9 cellular contexts compared by ENCODE assay signal in genomic region chr10:132257271-132257670, GRCh38. TPM values are rescaled to one million over a fixed set of nuclear protein-coding genes. Genes with fewer than 3 reads are reported as not detected.
A peak's percentile ranks its signal among the peaks of the same experiment; 100 is the strongest.
DNase-seq lines count a peak whose midpoint lies in the region; TF ChIP-seq lines count a peak whose summit lies in the region.
"Had no signal": no experiment of that assay in that cellular context is flagged by ENCODE, and none has a peak within 500 bp of the region (broad histone marks: within the 10 kb centered on the region; RNA-seq: fewer than 3 reads in every experiment).

No MANE protein-coding gene starts in this region.

- no peak overlapping the region for H2BK15ac ChIP-seq in neuronal stem cell (ENCODE audit: low read length)

- H3K4ac ChIP-seq in neuronal stem cell (ENCODE audit: low read length): no peak overlapping the region

- H3K27ac Mint-ChIP-seq in activated T-cell treated with anti-CD3 and anti-CD28 coated beads, Interleukin-2, amount 50 U/mL, for 24 hours: no peak overlapping the region

- H3K4me3 ChIP-seq in neuronal stem cell (ENCODE audit: low read length in 2 of 2) (no peak overlapping the region), tibial artery (no peak overlapping the region)
- H3K4me3 ChIP-seq: right lobe of liver had no signal

- H3K27ac ChIP-seq in neuronal stem cell (replicated peaks; ENCODE audit: low read length) (no peak overlapping the region), tibial artery (no peak overlapping the region)
- H3K27ac ChIP-seq: right lobe of liver had no signal

- H2AK5ac ChIP-seq in neuronal stem cell (ENCODE audit: low read depth, low read length): no peak overlapping the region

- no peaks in the 10 kb centered on the region for H3K9me3 ChIP-seq in neuronal stem cell (replicated peaks in 1 of 2; ENCODE audit: control insufficient read depth in 2 of 2, insufficient read depth in 1 of 2, low read depth in 1 of 2, low read length in 2 of 2)
- H3K9me3 ChIP-seq in tibial artery: no peaks in the 10 kb centered on the region
- H3K9me3 ChIP-seq: right lobe of liver had no signal

- no peak for TF ChIP-seq CTCF in tibial artery (IDR thresholded peaks at IDR 0.05)

- H3K4me1 Mint-ChIP-seq in activated T-cell treated with anti-CD3 and anti-CD28 coated beads, Interleukin-2, amount 50 U/mL, for 24 hours (ENCODE audit: low read depth): no peaks in the 10 kb centered on the region

- DNase-seq in AG08396 (ENCODE audit: low spot score) (peak; percentile 91), HPDE6-E6E7 (ENCODE audit: extremely low spot score) (peak; percentile 27), neuronal stem cell (ENCODE audit: low spot score) (no peak), tibial artery (no peak), NCI-H2029 treated with DMSO at 0.1 percent for 48 hours (lab: John Stamatoyannopoulos, UW) (no peak), cerebellum (ENCODE audit: low spot score) (no peak), NCI-H1417 treated with DMSO at 0.1 percent for 48 hours (lab: John Stamatoyannopoulos, UW) (no peak)
- DNase-seq in activated T-cell treated with anti-CD3 and anti-CD28 coated beads, Interleukin-2, amount 50 U/mL, for 24 hours: peak; percentile 56
- DNase-seq: right lobe of liver had no signal

- no peak overlapping the region for H2BK5ac ChIP-seq in neuronal stem cell (ENCODE audit: low read length)

- no peak overlapping the region for H3K14ac ChIP-seq in neuronal stem cell (ENCODE audit: low read length)

- H3K4me2 ChIP-seq in neuronal stem cell (ENCODE audit: insufficient read depth, low read length, poor library complexity, severe bottlenecking): no peak overlapping the region

- no peaks in the 10 kb centered on the region for H3K36me3 ChIP-seq in neuronal stem cell (replicated peaks in 1 of 2; ENCODE audit: control insufficient read depth in 2 of 2, insufficient read depth in 2 of 2, low read length in 2 of 2)
- H3K36me3 ChIP-seq in tibial artery: no peaks in the 10 kb centered on the region
- H3K36me3 ChIP-seq: right lobe of liver had no signal

- H3K9me3 Mint-ChIP-seq in activated T-cell treated with anti-CD3 and anti-CD28 coated beads, Interleukin-2, amount 50 U/mL, for 24 hours: no peaks in the 10 kb centered on the region

- intact Hi-C loops in tibial artery (cut with DNase I; ENCODE audit: low total_unique reads): no loop called here

- no peak overlapping the region for H3K4me3 Mint-ChIP-seq in activated T-cell treated with anti-CD3 and anti-CD28 coated beads, Interleukin-2, amount 50 U/mL, for 24 hours

- no peak overlapping the region for H3K9ac ChIP-seq in neuronal stem cell (ENCODE audit: low read depth, low read length, poor library complexity)

- no peak overlapping the region for H4K8ac ChIP-seq in neuronal stem cell (ENCODE audit: low read depth, low read length)

- no peaks in the 10 kb centered on the region for H3K36me3 Mint-ChIP-seq in activated T-cell treated with anti-CD3 and anti-CD28 coated beads, Interleukin-2, amount 50 U/mL, for 24 hours (ENCODE audit: low read depth)

- WGBS in neuronal stem cell (ENCODE audit: extremely low coverage in 2 of 2, insufficient read length in 2 of 2, insufficient replicate concordance in 1 of 2), 2 donors: no CpG with 5 or more reads among the region's 8 CpGs

- H2BK120ac ChIP-seq in neuronal stem cell (ENCODE audit: low read depth, low read length): no peak overlapping the region

- H3K27me3 ChIP-seq in neuronal stem cell (ENCODE audit: control insufficient read depth in 3 of 3, insufficient read depth in 3 of 3, low read depth in 1 of 3, low read length in 3 of 3): peaks cover 0 to 7% (median 0%) of the 10 kb centered on the region in 3 experiments
- H3K27me3 ChIP-seq in tibial artery: peaks cover 0 to 33% of the 10 kb centered on the region in 2 donors
- H3K27me3 ChIP-seq: right lobe of liver had no signal

- no peaks in the 10 kb centered on the region for H3K27me3 Mint-ChIP-seq in activated T-cell treated with anti-CD3 and anti-CD28 coated beads, Interleukin-2, amount 50 U/mL, for 24 hours

- no peaks in the 10 kb centered on the region for H3K79me1 ChIP-seq in neuronal stem cell (ENCODE audit: low read depth, low read length)

- H3K4me1 ChIP-seq in neuronal stem cell (ENCODE audit: control insufficient read depth in 2 of 2, insufficient read depth in 1 of 2, low read depth in 1 of 2, low read length in 2 of 2): peaks cover 4 to 7% of the 10 kb centered on the region in 2 donors
- no peaks in the 10 kb centered on the region for H3K4me1 ChIP-seq in tibial artery
- H3K4me1 ChIP-seq: right lobe of liver had no signal

- H4K91ac ChIP-seq in neuronal stem cell (ENCODE audit: low read depth, low read length, poor library complexity): no peak overlapping the region

- no peak overlapping the region for H2BK12ac ChIP-seq in neuronal stem cell (ENCODE audit: low read length)

- H3K18ac ChIP-seq in neuronal stem cell (ENCODE audit: low read length): peak overlapping the region; percentile 59

- H3K23ac ChIP-seq in neuronal stem cell (ENCODE audit: low read depth, low read length, poor library complexity): peak overlapping the region; percentile 31

- no peak overlapping the region for H2AFZ ChIP-seq in neuronal stem cell (ENCODE audit: low read length)

RNA-seq across cellular contexts. Expression of gene STK32C, which starts 50.5 kb away (rescaled TPM):
- polyA plus RNA-seq in neuronal stem cell (2013, experiment 1 of 2): 20.6 TPM
- polyA plus RNA-seq in neuronal stem cell (2013, experiment 2 of 2): 21.2 TPM
- total RNA-seq in cerebellum: 9.9 TPM

Comparison
In these comparisons a context has a peak if more than half of its experiments do, and no peak if none do; other contexts are left out.
1. DNase-seq: peak in AG08396 (single experiment), HPDE6-E6E7 (single experiment) and activated T-cell treated with anti-CD3 and anti-CD28 coated beads, Interleukin-2, amount 50 U/mL, for 24 hours (single experiment); none in neuronal stem cell (single experiment), tibial artery (0 of 2), NCI-H2029 treated with DMSO at 0.1 percent for 48 hours (single experiment), cerebellum (single experiment) and NCI-H1417 treated with DMSO at 0.1 percent for 48 hours (single experiment).